8 cellular contexts compared by ENCODE assay signal in the genomic region with DNA sequence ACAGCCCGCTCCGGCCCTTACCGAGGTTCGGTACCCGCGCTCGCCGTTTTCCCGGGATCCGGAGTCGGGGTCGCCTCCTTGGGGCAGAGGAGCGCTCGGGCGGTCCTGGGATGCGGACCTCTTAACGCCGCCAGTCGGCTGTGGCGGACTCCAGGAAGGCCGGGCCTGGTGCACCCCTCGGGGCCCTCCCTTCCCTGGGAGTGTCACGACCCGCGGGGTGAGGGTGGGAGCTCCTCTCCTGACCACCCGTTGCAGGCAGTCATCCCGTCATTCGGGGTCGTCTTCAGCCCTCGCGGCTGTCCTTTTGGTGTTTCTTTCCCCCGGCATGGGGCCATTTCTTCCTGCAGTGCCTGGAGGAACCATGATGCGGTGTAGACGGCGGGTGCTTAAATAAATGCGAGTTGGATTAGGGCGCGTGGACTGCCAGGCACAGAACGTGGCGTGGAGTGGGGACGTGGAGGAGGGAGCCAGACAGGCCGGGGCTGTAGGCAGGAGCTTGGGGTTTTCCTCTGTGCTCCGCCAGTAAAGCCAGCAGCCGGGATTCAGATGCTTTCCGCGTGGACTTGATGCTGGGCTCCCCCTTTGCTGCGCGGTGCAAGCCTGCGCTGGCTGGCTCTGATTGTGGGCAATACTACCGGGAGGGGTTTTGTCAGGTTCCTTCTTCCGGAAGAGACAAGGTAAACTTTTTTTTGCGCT. TPM values are rescaled to one million over a fixed set of nuclear protein-coding genes. Genes with fewer than 3 reads are reported as not detected.
DNase-seq lines count a peak whose midpoint lies in the region; ATAC-seq and TF ChIP-seq lines count a peak whose summit lies in the region.

No MANE protein-coding gene starts in this region.

- peak overlapping the region; percentile 98 to 99 for H3K27ac Mint-ChIP-seq in natural killer cell
- H3K27ac Mint-ChIP-seq in stimulated activated naive CD8-positive, alpha-beta T cell treated with anti-CD3 and anti-CD28 coated beads, Interleukin-15, amount 100 ng/mL, for 72 hours: peak overlapping the region; percentile 92 to 93

- H3K36me3 ChIP-seq in fibroblast of lung (ENCODE audit: control insufficient read depth, insufficient read depth, low read length): no peaks in the 10 kb centered on the region

- peak overlapping the region; percentile 86 for H3K4me2 ChIP-seq in fibroblast of lung (ENCODE audit: extremely low read depth, insufficient read depth, low read length)

- peak overlapping the region; percentile 99 for H3K27ac ChIP-seq in fibroblast of lung (ENCODE audit: insufficient read depth, low read length)

- no peaks in the 10 kb centered on the region for H3K36me3 Mint-ChIP-seq in natural killer cell

- H3K9me3 Mint-ChIP-seq in natural killer cell: peaks cover 2 to 6% of the 10 kb centered on the region in 2 donors
- H3K9me3 Mint-ChIP-seq in stimulated activated naive CD8-positive, alpha-beta T cell treated with anti-CD3 and anti-CD28 coated beads, Interleukin-15, amount 100 ng/mL, for 72 hours: peaks cover 7 to 8% of the 10 kb centered on the region in 2 donors

- H3K4me1 Mint-ChIP-seq in natural killer cell: peaks cover 36 to 55% of the 10 kb centered on the region in 2 donors
- H3K4me1 Mint-ChIP-seq in stimulated activated naive CD8-positive, alpha-beta T cell treated with anti-CD3 and anti-CD28 coated beads, Interleukin-15, amount 100 ng/mL, for 72 hours: peaks cover 45% of the 10 kb centered on the region

- no peaks in the 10 kb centered on the region for H4K20me1 ChIP-seq in fibroblast of lung (ENCODE audit: control insufficient read depth, extremely low read depth, insufficient read depth, low read length)

- no peak for TF ChIP-seq CTCF in fibroblast of lung (conservative IDR thresholded peaks at IDR 0.05 in 1 of 2, IDR thresholded peaks at IDR 0.05 in 1 of 2; ENCODE audit: low read depth in 1 of 2, low read length in 2 of 2)
- TF ChIP-seq CTCF in natural killer cell (IDR thresholded peaks at IDR 0.05): no peak

- H3K9ac ChIP-seq in fibroblast of lung (ENCODE audit: insufficient read depth, low read length): peak overlapping the region; percentile 85

- peak overlapping the region; percentile 65 for H2AFZ ChIP-seq in fibroblast of lung (ENCODE audit: low read length)

- DNase-seq in NK-92 treated with Interleukin-12 subunit alpha and Interleukin-12 subunit beta, amount 100 ng/mL, for 24 hours (lab: John Stamatoyannopoulos, UW): peak; percentile 64
- no peak for DNase-seq in NK-92 (lab: John Stamatoyannopoulos, UW; ENCODE audit: unreplicated experiment)
- peak; percentile 40 for DNase-seq in NCI-H774 (lab: John Stamatoyannopoulos, UW)
- DNase-seq in activated T-cell treated with anti-CD3 and anti-CD28 coated beads, Interleukin-2, amount 50 U/mL, for 48 hours: peak; percentile 70
- DNase-seq in fibroblast of lung (ENCODE audit: low read depth in 2 of 2): peak; percentile 16 to 32
- DNase-seq in natural killer cell: peak; percentile 56
- peak; percentile 59 to 64 for DNase-seq in stimulated activated naive CD8-positive, alpha-beta T cell treated with anti-CD3 and anti-CD28 coated beads, Interleukin-15, amount 100 ng/mL, for 72 hours

- peak overlapping the region; percentile 74 to 96 (median 84) for H3K4me3 ChIP-seq in fibroblast of lung (replicated peaks in 1 of 4; ENCODE audit: control extremely low read depth in 1 of 4, insufficient read depth in 1 of 4, low read depth in 3 of 4, low read length in 4 of 4)

- H3K79me2 ChIP-seq in fibroblast of lung (ENCODE audit: control insufficient read depth, insufficient read depth, low read length): peaks cover 31% of the 10 kb centered on the region

- H3K4me3 Mint-ChIP-seq in natural killer cell: peak overlapping the region; percentile 96
- peak overlapping the region; percentile 91 to 97 for H3K4me3 Mint-ChIP-seq in stimulated activated naive CD8-positive, alpha-beta T cell treated with anti-CD3 and anti-CD28 coated beads, Interleukin-15, amount 100 ng/mL, for 72 hours

- H3K4me1 ChIP-seq in fibroblast of lung (ENCODE audit: control insufficient read depth, extremely low read depth, insufficient read depth, low read length): peaks cover 4% of the 10 kb centered on the region

- H3K9me3 ChIP-seq in fibroblast of lung (ENCODE audit: control insufficient read depth, insufficient read depth, low read depth, low read length): no peaks in the 10 kb centered on the region

- H3K27me3 Mint-ChIP-seq in natural killer cell (ENCODE audit: low read depth in 2 of 2): no peaks in the 10 kb centered on the region
- no peaks in the 10 kb centered on the region for H3K27me3 Mint-ChIP-seq in stimulated activated naive CD8-positive, alpha-beta T cell treated with anti-CD3 and anti-CD28 coated beads, Interleukin-15, amount 100 ng/mL, for 72 hours

- no peaks in the 10 kb centered on the region for H3K27me3 ChIP-seq in fibroblast of lung (ENCODE audit: control insufficient read depth, insufficient read depth, low read length)

- ATAC-seq in HG02852 (IDR thresholded peaks at IDR 0.05; ENCODE audit: unreplicated experiment) (peak; percentile 29), natural killer cell (peak; percentile 6 to 21 (median 21))
- ATAC-seq in stimulated activated naive CD8-positive, alpha-beta T cell treated with anti-CD3 and anti-CD28 coated beads, Interleukin-15, amount 100 ng/mL, for 72 hours: peak; percentile 48

- intact Hi-C loops in natural killer cell (cut with micrococcal nuclease): loop anchor here (5.0 kb wide), 4 partner anchors 41 to 1131 kb away; partner anchors contain the start of genes RIC1 and UHRF2

RNA-seq across cellular contexts. Expression of gene KDM4C, which starts 0.8 kb away (rescaled TPM):
- total RNA-seq in fibroblast of lung (29.3 and 39.0 TPM in 2 replicates), natural killer cell (100 to 1,000 TPM; 115 to 137 (median 116) TPM)
- 11.1 and 13.0 TPM in 2 replicates for polyA plus RNA-seq in fibroblast of lung
- polyA plus RNA-seq in fibroblast of lung (2012): 7.2 and 8.5 TPM in 2 replicates
- 8.9 and 10.1 TPM in 2 replicates for polyA minus RNA-seq in fibroblast of lung (ENCODE audit: low replicate concordance)
